In the genomic region with DNA sequence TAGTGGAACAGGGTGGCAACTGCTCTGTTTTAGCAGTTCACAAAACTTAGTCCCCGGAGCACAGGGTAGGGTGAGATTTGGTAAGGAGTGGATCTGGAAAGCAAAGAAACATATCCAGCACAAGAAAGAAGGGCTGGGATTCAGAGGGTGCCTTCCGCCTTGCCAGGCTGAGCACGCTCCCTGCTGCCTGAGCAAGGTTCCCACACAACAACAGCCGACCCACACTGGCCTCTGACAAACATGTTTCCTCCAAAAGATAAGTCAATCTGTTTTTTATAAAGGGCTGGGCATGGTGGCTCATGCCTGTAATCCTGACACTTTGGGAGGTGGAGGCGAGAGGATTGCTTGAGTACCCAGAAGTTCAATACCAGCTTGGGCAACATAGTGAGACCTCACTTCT, we compare ENCODE assay signal across 21 cellular contexts. TPM values are rescaled to one million over a fixed set of nuclear protein-coding genes. Genes with fewer than 3 reads are reported as not detected.
DNase-seq lines count a peak whose midpoint lies in the region; TF ChIP-seq lines count a peak whose summit lies in the region.
"Had no signal": no experiment of that assay in that cellular context is flagged by ENCODE, and none has a peak within 500 bp of the region (broad histone marks: within the 10 kb centered on the region; RNA-seq: fewer than 3 reads in every experiment).

No MANE protein-coding gene starts in this region.

- no peaks in the 10 kb centered on the region for H3K9me2 ChIP-seq in hepatocyte (replicated peaks; ENCODE audit: insufficient read depth)

- no peaks in the 10 kb centered on the region for H4K20me1 ChIP-seq in hepatocyte (ENCODE audit: insufficient read depth, poor library complexity, severe bottlenecking)
- H4K20me1 ChIP-seq: BLaER1 had no signal

- H3K4me3 ChIP-seq in colonic mucosa (no peak overlapping the region), hepatocyte (no peak overlapping the region), stomach (no peak overlapping the region)
- H3K4me3 ChIP-seq: BLaER1, GM12878, GM23248 had no signal

- no peak overlapping the region for H3K4me2 ChIP-seq in hepatocyte
- H3K4me2 ChIP-seq: BLaER1 had no signal

- H3K9me3 ChIP-seq in colonic mucosa (no peaks in the 10 kb centered on the region), hepatocyte (ENCODE audit: low read depth) (no peaks in the 10 kb centered on the region), stomach (no peaks in the 10 kb centered on the region)
- H3K9me3 ChIP-seq: BLaER1, Caco-2 had no signal

- H3K79me2 ChIP-seq in hepatocyte = no peaks in the 10 kb centered on the region

- H3K27me3 ChIP-seq in colonic mucosa = no peaks in the 10 kb centered on the region
- H3K27me3 ChIP-seq in hepatocyte = no peaks in the 10 kb centered on the region
- H3K27me3 ChIP-seq in stomach = no peaks in the 10 kb centered on the region
- H3K27me3 ChIP-seq: BLaER1 had no signal

- H3K36me3 ChIP-seq in colonic mucosa = no peaks in the 10 kb centered on the region
- no peaks in the 10 kb centered on the region for H3K36me3 ChIP-seq in hepatocyte (replicated peaks; ENCODE audit: insufficient read depth, low read depth)
- no peaks in the 10 kb centered on the region for H3K36me3 ChIP-seq in stomach
- H3K36me3 ChIP-seq: BLaER1 had no signal

- no peak overlapping the region for H3K27ac ChIP-seq in colonic mucosa
- H3K27ac ChIP-seq in hepatocyte = peak overlapping the region; percentile 51
- H3K27ac ChIP-seq in stomach = peak overlapping the region in 2 of 5 donors; percentile 65 to 77
- H3K27ac ChIP-seq: BLaER1, C4-2B, GM23248 had no signal

- no peak for TF ChIP-seq EP300 in stomach (IDR thresholded peaks at IDR 0.05)

- no peak overlapping the region for H2AFZ ChIP-seq in hepatocyte
- H2AFZ ChIP-seq: GM23248 had no signal

- peak; percentile 18 for DNase-seq in colonic mucosa
- no peak for DNase-seq in hepatocyte (ENCODE audit: low spot score)
- peak; percentile 50 for DNase-seq in stomach
- no peak for DNase-seq in stimulated activated CD8-positive, alpha-beta memory T cell treated with anti-CD3 and anti-CD28 coated beads, Interleukin-4, amount 100 ng/mL, for 48 hours
- DNase-seq in D341Med (ENCODE audit: low spot score) = no peak
- DNase-seq in germinal center (ENCODE audit: low spot score) = no peak
- DNase-seq in midbrain (lab: John Stamatoyannopoulos, UW) = no peak
- DNase-seq: Caco-2; CD4-positive, CD25-positive, alpha-beta regulatory T cell; CD8-positive, alpha-beta T cell; DMS 273 treated with DMSO at 0.1 percent for 48 hours; DMS79; EL; GDM1; GM23248; H9 had no signal

- TF ChIP-seq POLR2A in stomach (IDR thresholded peaks at IDR 0.05) = no peak

- TF ChIP-seq CTCF in colonic mucosa (IDR thresholded peaks at IDR 0.05) (no peak), hepatocyte (IDR thresholded peaks at IDR 0.05; ENCODE audit: poor library complexity) (no peak), stomach (IDR thresholded peaks at IDR 0.05) (no peak)

- H3K4me1 ChIP-seq in colonic mucosa = peaks cover 5% of the 10 kb centered on the region
- peaks cover 26% of the 10 kb centered on the region for H3K4me1 ChIP-seq in hepatocyte (ENCODE audit: insufficient read depth)
- H3K4me1 ChIP-seq in stomach = peaks cover 7 to 13% (median 10%) of the 10 kb centered on the region in 4 donors
- H3K4me1 ChIP-seq: BLaER1 had no signal

- intact Hi-C loops in colonic mucosa (cut with DNase I) = no loop called here
- intact Hi-C loops in stomach (cut with DNase I; ENCODE audit: low total_unique reads) = no loop called here

- 80% methylated on average over 5 of the region's 5 CpGs for WGBS in hepatocyte (ENCODE audit: low lambda C conversion rate, missing lambda C conversion rate)
- 39 to 61% (median 50%) methylated on average over 5 of the region's 5 CpGs for WGBS in stomach, 5 donors

- H3K9ac ChIP-seq in colonic mucosa (ENCODE audit: low read depth in 2 of 2, low read length in 2 of 2) = no peak overlapping the region
- H3K9ac ChIP-seq: BLaER1, GM23248 had no signal

RNA-seq across cellular contexts. Expression of a gene that starts 45.8 kb away (rescaled TPM):
- 1 to 10 TPM; 1.1 to 1.2 TPM for total RNA-seq in colonic mucosa
- total RNA-seq in hepatocyte = 3.9 and 5.2 TPM in 2 replicates
- polyA plus RNA-seq in hepatocyte = 3.4 and 6.4 TPM in 2 replicates
- 1 to 10 TPM in 2 of 5 donors, not detected in 3; 2.2 to 7.9 TPM for total RNA-seq in stomach
- polyA plus RNA-seq in stomach = 1 to 10 TPM in 2 of 3 donors, under 1 TPM in 1; 0.31 to 3.2 (median 1.1) TPM
- total RNA-seq: A172; Caco-2; CD4-positive, CD25-positive, alpha-beta regulatory T cell; CD8-positive, alpha-beta T cell; GM12878; GM23248; H4 had no signal
- polyA plus RNA-seq: CD4-positive, CD25-positive, alpha-beta regulatory T cell; GM12878; GM23248 had no signal

Comparison
In these comparisons a context has a peak if more than half of its experiments do, and no peak if none do; other contexts are left out.
1. DNase-seq: peak in colonic mucosa (single experiment) and stomach (single experiment); none in hepatocyte (single experiment), stimulated activated CD8-positive, alpha-beta memory T cell treated with anti-CD3 and anti-CD28 coated beads, Interleukin-4, amount 100 ng/mL, for 48 hours (single experiment), D341Med (single experiment), germinal center (single experiment) and midbrain (single experiment).